In the genomic region with DNA sequence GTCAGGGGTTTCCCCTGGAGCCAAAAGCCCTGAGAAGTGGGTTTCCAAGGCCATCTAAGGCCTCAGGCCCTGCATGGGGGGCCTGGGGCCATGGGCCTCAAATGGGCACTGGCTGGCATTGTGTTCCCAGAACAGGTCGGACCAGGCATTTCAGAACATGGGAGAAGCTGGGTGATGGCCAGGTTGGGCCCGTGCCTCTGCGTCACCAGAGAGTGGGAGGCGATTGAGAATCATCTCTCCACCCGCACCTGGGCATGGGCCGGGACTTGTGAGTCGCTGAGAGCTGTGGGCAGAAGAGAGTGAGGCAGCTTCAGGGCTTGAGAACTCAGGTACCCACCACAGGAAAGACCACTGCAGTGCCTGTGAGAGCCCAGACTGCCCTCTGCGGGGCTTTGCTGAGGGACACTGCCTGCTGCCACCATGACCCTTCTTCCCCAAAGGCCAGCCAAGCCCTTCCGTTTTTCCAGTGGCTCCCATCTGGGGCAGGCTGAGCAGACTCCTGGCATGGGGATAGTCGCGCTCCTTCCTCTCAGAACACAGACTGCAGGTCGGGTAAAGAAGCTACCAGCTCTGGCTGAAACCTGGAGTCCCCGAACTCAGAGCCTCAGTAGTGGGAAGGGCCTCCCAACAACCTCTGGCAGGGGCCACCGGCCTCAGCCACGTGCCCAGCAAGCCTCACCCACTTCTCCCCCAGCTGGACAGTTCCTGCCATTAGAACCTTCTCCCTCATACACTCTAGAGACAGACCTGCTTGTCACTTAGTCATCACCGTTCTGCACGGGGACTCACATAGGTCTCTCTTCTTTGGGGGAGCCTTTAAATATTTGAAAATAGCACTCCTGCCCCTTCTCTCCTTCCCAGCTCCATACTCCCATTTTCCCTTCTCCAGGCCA, we compare ENCODE assay signal across 1 cellular context.
TF ChIP-seq lines count a peak whose summit lies in the region.

No MANE protein-coding gene starts in this region.

TF ChIP-seq in HepG2, 621 proteins besides CTCF, POLR2A, EP300 and RAD21:
- TF ChIP-seq SAP130 (CRISPR knock-in tag; IDR thresholded peaks at IDR 0.05; ENCODE audit: low read depth): peak; percentile 41; the same call in 1 of the 2 replicates
- TF ChIP-seq KDM6A (CRISPR knock-in tag; IDR thresholded peaks at IDR 0.05; ENCODE audit: low read depth): no peak
- peak; percentile 82; the same call in 1 of the 2 replicates for TF ChIP-seq MIER2 (CRISPR knock-in tag; IDR thresholded peaks at IDR 0.05)
- TF ChIP-seq CBFB (CRISPR knock-in tag; IDR thresholded peaks at IDR 0.05): no peak
- peak; percentile 42 to 88 for TF ChIP-seq REST (IDR thresholded peaks at IDR 0.05; ENCODE audit: borderline replicate concordance in 1 of 2, low read depth in 1 of 2, low read length in 2 of 2)
- TF ChIP-seq ZNF841 (CRISPR knock-in tag; IDR thresholded peaks at IDR 0.05; ENCODE audit: borderline replicate concordance): no peak
- TF ChIP-seq MYC (CRISPR knock-in tag; IDR thresholded peaks at IDR 0.05; ENCODE audit: borderline replicate concordance): 0 out of 2 replicates have a peak, but pooled peaks have one; percentile 17
TF ChIP-seq in HepG2: peak in this region for 4.
